In genomic region chr4:147965873-147966272, GRCh38 we compare ENCODE assay signal across 18 cellular contexts.
DNase-seq lines count a peak whose midpoint lies in the region; ATAC-seq and TF ChIP-seq lines count a peak whose summit lies in the region.
"Had no signal": no experiment of that assay in that cellular context is flagged by ENCODE, and none has a peak within 500 bp of the region (broad histone marks: within the 10 kb centered on the region; RNA-seq: fewer than 3 reads in every experiment).

No MANE protein-coding gene starts in this region.

- peaks cover 16% of the 10 kb centered on the region for H3K36me3 Mint-ChIP-seq in T-helper 17 cell (ENCODE audit: low read depth)
- peaks cover 99% of the 10 kb centered on the region for H3K36me3 Mint-ChIP-seq in dendritic cell treated with granulocyte-macrophage colony-stimulating factor and Interleukin-4, amounts not matched to agents 40 ng/mL and 50 ng/mL, for 4 days (ENCODE audit: low read depth)

- H3K36me3 ChIP-seq in BLaER1 (peaks cover 5% of the 10 kb centered on the region; the same call in 1 of the 2 replicates), mucosa of descending colon (ENCODE audit: low read depth) (no peaks in the 10 kb centered on the region)

- no peak for DNase-seq in T-helper 17 cell
- no peak for DNase-seq in mucosa of descending colon
- no peak for DNase-seq in stimulated activated naive CD8-positive, alpha-beta T cell treated with anti-CD3 and anti-CD28 coated beads, Interleukin-15, Interleukin-2, amounts not matched to agents 100 U/mL and 50 U/mL, for 24 hours
- no peak for DNase-seq in stimulated activated naive CD4-positive, alpha-beta T cell treated with Interleukin-2 at 50 U/mL for 16 hours (lab: John Stamatoyannopoulos, UW)
- no peak for DNase-seq in Right ventricle myocardium inferior (ENCODE audit: missing footprints)
- DNase-seq: AML-193; Caco-2; Calu3; CD4-positive, alpha-beta T cell; CD8-positive, alpha-beta T cell; DMS79 treated with DMSO at 0.1 percent for 48 hours; GF-D8 had no signal

- peaks cover 16% of the 10 kb centered on the region for H3K4me1 ChIP-seq in BLaER1
- H3K4me1 ChIP-seq in mucosa of descending colon (ENCODE audit: low read depth): peaks cover 7% of the 10 kb centered on the region

- H3K9me3 Mint-ChIP-seq in dendritic cell treated with granulocyte-macrophage colony-stimulating factor and Interleukin-4, amounts not matched to agents 40 ng/mL and 50 ng/mL, for 4 days: no peaks in the 10 kb centered on the region
- H3K9me3 Mint-ChIP-seq: CD4-positive, alpha-beta T cell; CD8-positive, alpha-beta T cell had no signal

- no peaks in the 10 kb centered on the region for H4K20me1 ChIP-seq in BLaER1

- no peaks in the 10 kb centered on the region for H3K27me3 ChIP-seq in BLaER1

- no peak for ATAC-seq in T-helper 17 cell
- peak; percentile 60 for ATAC-seq in mucosa of descending colon
- no peak for ATAC-seq in stimulated activated naive CD8-positive, alpha-beta T cell treated with anti-CD3 and anti-CD28 coated beads, Interleukin-15, Interleukin-2, amounts not matched to agents 100 U/mL and 50 U/mL, for 24 hours
- no peak for ATAC-seq in Right ventricle myocardium inferior
- ATAC-seq: A549; CD8-positive, alpha-beta T cell had no signal

- peak overlapping the region; percentile 39 for H3K27ac Mint-ChIP-seq in T-helper 17 cell
- peak overlapping the region; percentile 17 for H3K27ac Mint-ChIP-seq in dendritic cell treated with granulocyte-macrophage colony-stimulating factor and Interleukin-4, amounts not matched to agents 40 ng/mL and 50 ng/mL, for 4 days
- H3K27ac Mint-ChIP-seq: B cell; CD4-positive, alpha-beta T cell; CD8-positive, alpha-beta T cell had no signal

- no peak for TF ChIP-seq CTCF in mucosa of descending colon (IDR thresholded peaks at IDR 0.05)

- H3K4me3 ChIP-seq in BLaER1: no peak overlapping the region
- no peak overlapping the region for H3K4me3 ChIP-seq in mucosa of descending colon
- H3K4me3 ChIP-seq: A549 had no signal

- no peak overlapping the region for H3K4me3 Mint-ChIP-seq in T-helper 17 cell
- no peak overlapping the region for H3K4me3 Mint-ChIP-seq in dendritic cell treated with granulocyte-macrophage colony-stimulating factor and Interleukin-4, amounts not matched to agents 40 ng/mL and 50 ng/mL, for 4 days
- H3K4me3 Mint-ChIP-seq: B cell; CD4-positive, alpha-beta T cell; CD8-positive, alpha-beta T cell had no signal

- H3K27me3 Mint-ChIP-seq in T-helper 17 cell: no peaks in the 10 kb centered on the region
- H3K27me3 Mint-ChIP-seq in dendritic cell treated with granulocyte-macrophage colony-stimulating factor and Interleukin-4, amounts not matched to agents 40 ng/mL and 50 ng/mL, for 4 days: no peaks in the 10 kb centered on the region
- H3K27me3 Mint-ChIP-seq: B cell; CD4-positive, alpha-beta T cell had no signal

- H3K9ac ChIP-seq in BLaER1: no peak overlapping the region

- H3K4me2 ChIP-seq in BLaER1: peak overlapping the region; percentile 48
- H3K4me2 ChIP-seq: A549 had no signal

- H3K4me1 Mint-ChIP-seq in T-helper 17 cell: peaks cover 5% of the 10 kb centered on the region
- peaks cover 54% of the 10 kb centered on the region for H3K4me1 Mint-ChIP-seq in dendritic cell treated with granulocyte-macrophage colony-stimulating factor and Interleukin-4, amounts not matched to agents 40 ng/mL and 50 ng/mL, for 4 days (ENCODE audit: low read depth)
- H3K4me1 Mint-ChIP-seq: B cell had no signal

- H3K9me3 ChIP-seq in BLaER1 (no peaks in the 10 kb centered on the region), T-helper 17 cell (ENCODE audit: control insufficient read depth, low read length, poor library complexity, severe bottlenecking) (no peaks in the 10 kb centered on the region), mucosa of descending colon (no peaks in the 10 kb centered on the region)
- H3K9me3 ChIP-seq: A549, Caco-2 had no signal

- intact Hi-C loops in dendritic cell treated with granulocyte-macrophage colony-stimulating factor and Interleukin-4, amounts not matched to agents 40 ng/mL and 50 ng/mL, for 4 days (cut with micrococcal nuclease): no loop called here
- intact Hi-C loops in mucosa of descending colon (cut with DNase I, micrococcal nuclease) (no loop called here), Right ventricle myocardium inferior (cut with DNase I) (no loop called here)

- no peak overlapping the region; the same call in 1 of the 2 replicates for H3K27ac ChIP-seq in BLaER1
- H3K27ac ChIP-seq: 22Rv1, A549, C4-2B had no signal
